7 cellular contexts compared by ENCODE assay signal in genomic region chr4:75514949-75515612, GRCh38. TPM values are rescaled to one million over a fixed set of nuclear protein-coding genes. Genes with fewer than 3 reads are reported as not detected.
A peak's percentile ranks its signal among the peaks of the same experiment; 100 is the strongest.
DNase-seq lines count a peak whose midpoint lies in the region; ATAC-seq and TF ChIP-seq lines count a peak whose summit lies in the region.

No MANE protein-coding gene starts in this region.

- H3K9me3 Mint-ChIP-seq in endodermal cell, result peaks cover 4% of the 10 kb centered on the region

- POLR2A ChIA-PET in RWPE1 (lab: Yijun Ruan, JAX; ENCODE audit: low non-redundant PET), result no interaction called here

- CTCF ChIA-PET in RWPE1 (lab: Yijun Ruan, JAX), result no interaction called here

- H3K27me3 ChIP-seq in H7 (ENCODE audit: control insufficient read depth, insufficient read depth, low read length) (no peaks in the 10 kb centered on the region), endodermal cell (ENCODE audit: control insufficient read depth, insufficient read depth, low read length, poor library complexity, severe bottlenecking) (no peaks in the 10 kb centered on the region), neuron (ENCODE audit: insufficient read depth, low read length) (no peaks in the 10 kb centered on the region)

- TF ChIP-seq CTCF in GM12864 (IDR thresholded peaks at IDR 0.05; ENCODE audit: low read depth, low read length, missing control alignments) (no peak), RWPE1 (conservative IDR thresholded peaks at IDR 0.05; ENCODE audit: low read depth) (no peak), endodermal cell (conservative IDR thresholded peaks at IDR 0.05) (no peak)

- peaks cover 4% of the 10 kb centered on the region for H3K9me3 ChIP-seq in endodermal cell (ENCODE audit: control insufficient read depth, low read length)
- peaks cover 3% of the 10 kb centered on the region for H3K9me3 ChIP-seq in neuron (ENCODE audit: low read length)

- no peak for ATAC-seq in GM18520 (IDR thresholded peaks at IDR 0.05; ENCODE audit: unreplicated experiment)

- H3K36me3 Mint-ChIP-seq in endodermal cell (ENCODE audit: low read depth), result peaks cover 36% of the 10 kb centered on the region

- 78% methylated on average over 5 to 8 of the region's 9 CpGs for WGBS in endodermal cell (ENCODE audit: insufficient coverage in 1 of 2, insufficient read length in 1 of 2), 2 experiments

- no peaks in the 10 kb centered on the region for H3K27me3 Mint-ChIP-seq in endodermal cell (ENCODE audit: insufficient read depth)

- peaks cover 11% of the 10 kb centered on the region for H3K4me1 Mint-ChIP-seq in endodermal cell

- H3K27ac ChIP-seq in RWPE1 (peak overlapping the region; percentile 96), endodermal cell (ENCODE audit: low read depth, low read length) (peak overlapping the region; percentile 79)

- peak overlapping the region; percentile 85 for H3K4me3 ChIP-seq in GM12864 (ENCODE audit: low read depth, low read length)
- H3K4me3 ChIP-seq in H7 (ENCODE audit: insufficient read depth, low read depth, low read length), result peak overlapping the region; percentile 81
- peak overlapping the region; percentile 100 for H3K4me3 ChIP-seq in endodermal cell (ENCODE audit: low read length)
- peak overlapping the region; percentile 90 for H3K4me3 ChIP-seq in neuron (ENCODE audit: low read length)

- H3K27ac Mint-ChIP-seq in endodermal cell, result peak overlapping the region; percentile 94

- peak overlapping the region; percentile 89 for H3K9ac ChIP-seq in endodermal cell (ENCODE audit: extremely low read depth, low read length, poor library complexity, severe bottlenecking)

- DNase-seq in GM12864 (ENCODE audit: low read depth), result no peak
- DNase-seq in H7, result no peak
- DNase-seq in RWPE1 (ENCODE audit: low spot score), result no peak
- DNase-seq in endodermal cell, result no peak
- no peak for DNase-seq in cortex of kidney (lab: John Stamatoyannopoulos, UW)

- no peak overlapping the region for H3K4me3 Mint-ChIP-seq in endodermal cell

- H3K36me3 ChIP-seq in H7 (replicated peaks; ENCODE audit: control insufficient read depth, insufficient read depth, low read length) (peaks cover 11% of the 10 kb centered on the region), endodermal cell (ENCODE audit: control insufficient read depth, insufficient read depth, low read length) (peaks cover 33% of the 10 kb centered on the region), neuron (ENCODE audit: insufficient read depth, low read length) (peaks cover 28% of the 10 kb centered on the region)

- H3K4me1 ChIP-seq in endodermal cell (ENCODE audit: control insufficient read depth, insufficient read depth, low read length) (no peaks in the 10 kb centered on the region), neuron (ENCODE audit: insufficient read depth, low read length) (peaks cover 28% of the 10 kb centered on the region)

- H2AFZ ChIP-seq in neuron (ENCODE audit: low read depth, low read length), result peak overlapping the region; percentile 89

RNA-seq across cellular contexts. Expression of gene THAP6, which starts 0.8 kb away (rescaled TPM):
- 8.2 and 11.4 TPM in 2 replicates for total RNA-seq in H7 (2014; rRNA removed; shearing (Covaris generic))
- total RNA-seq in endodermal cell, result 10 to 100 TPM; 13.7 to 25.0 TPM
- polyA plus RNA-seq in endodermal cell (2013, experiment 1 of 2), result 17.2 TPM
- 14.5 TPM for polyA plus RNA-seq in endodermal cell (2013, experiment 2 of 2)

RNA-seq across cellular contexts. Expression of gene RCHY1, which starts 0.9 kb away (rescaled TPM):
- total RNA-seq in H7 (2014; rRNA removed; shearing (Covaris generic)), result 39.7 and 56.3 TPM in 2 replicates
- total RNA-seq in endodermal cell, result 10 to 100 TPM; 35.5 to 35.7 TPM
- 37.5 TPM for polyA plus RNA-seq in endodermal cell (2013, experiment 1 of 2)
- 28.7 TPM for polyA plus RNA-seq in endodermal cell (2013, experiment 2 of 2)

RNA-seq across cellular contexts. Expression of gene ODAPH, which starts 40.8 kb away (rescaled TPM):
- not detected in 2 replicates for total RNA-seq in H7 (2014; rRNA removed; shearing (Covaris generic))
- not detected for total RNA-seq in endodermal cell
- not detected for polyA plus RNA-seq in endodermal cell (2013, experiment 1 of 2)
- polyA plus RNA-seq in endodermal cell (2013, experiment 2 of 2), result not detected
